Comparison of ENCODE assay signal across 16 cellular contexts in genomic region chr5:136108131-136108739, GRCh38. TPM values are rescaled to one million over a fixed set of nuclear protein-coding genes. Genes with fewer than 3 reads are reported as not detected.
A peak's percentile ranks its signal among the peaks of the same experiment; 100 is the strongest.
DNase-seq lines count a peak whose midpoint lies in the region; ATAC-seq and TF ChIP-seq lines count a peak whose summit lies in the region.
"Had no signal": no experiment of that assay in that cellular context is flagged by ENCODE, and none has a peak within 500 bp of the region (broad histone marks: within the 10 kb centered on the region; RNA-seq: fewer than 3 reads in every experiment).

No MANE protein-coding gene starts in this region.

- TF ChIP-seq CTCF in RWPE2 (IDR thresholded peaks at IDR 0.05; ENCODE audit: poor library complexity, severe bottlenecking) (no peak), omental fat pad (IDR thresholded peaks at IDR 0.05) (no peak)

- peaks cover 10% of the 10 kb centered on the region for H3K4me1 ChIP-seq in RWPE2 (ENCODE audit: insufficient read depth, poor library complexity, severe bottlenecking)

- H3K36me3 ChIP-seq in RWPE2 (ENCODE audit: low read depth): no peaks in the 10 kb centered on the region
- H3K36me3 ChIP-seq: brain microvascular endothelial cell had no signal

- no peak overlapping the region for H3K4me3 ChIP-seq in RWPE2 (ENCODE audit: severe bottlenecking)
- H3K4me3 ChIP-seq: K562 had no signal

- H3K9me3 ChIP-seq in RWPE2 (ENCODE audit: severe bottlenecking): no peaks in the 10 kb centered on the region

- DNase-seq in DMS 273 (lab: John Stamatoyannopoulos, UW; ENCODE audit: unreplicated experiment) (peak; percentile 47), DMS 273 treated with DMSO at 0.1 percent for 48 hours (lab: John Stamatoyannopoulos, UW) (no peak), RWPE2 (ENCODE audit: low spot score) (no peak), AG08396 (ENCODE audit: low spot score) (no peak), islet precursor cell (no peak), omental fat pad (ENCODE audit: low spot score) (no peak)
- DNase-seq: activated CD4-positive, alpha-beta T cell treated with anti-CD3 and anti-CD28 coated beads for 36 hours; brain microvascular endothelial cell; COR-L47; head of caudate nucleus; small intestine; SW 1271 had no signal

- no peaks in the 10 kb centered on the region for H3K27me3 ChIP-seq in RWPE2 (ENCODE audit: insufficient read depth, poor library complexity, severe bottlenecking)
- H3K27me3 ChIP-seq: brain microvascular endothelial cell had no signal

- no peak overlapping the region for H3K27ac ChIP-seq in RWPE2 (ENCODE audit: poor library complexity, severe bottlenecking)
- H3K27ac ChIP-seq: 22Rv1, brain microvascular endothelial cell had no signal

- ATAC-seq in HG02884 (IDR thresholded peaks at IDR 0.05; ENCODE audit: unreplicated experiment) (peak; percentile 58), RWPE2 (ENCODE audit: low read depth) (peak; percentile 72), GM21528 (IDR thresholded peaks at IDR 0.05; ENCODE audit: low FRiP score, unreplicated experiment) (no peak), omental fat pad (ENCODE audit: low FRiP score) (no peak)
- ATAC-seq: activated CD4-positive, alpha-beta T cell treated with anti-CD3 and anti-CD28 coated beads for 36 hours; K562 had no signal

RNA-seq across cellular contexts. Expression of gene SMAD5, which starts 24.4 kb away (rescaled TPM):
- 10 to 100 TPM; 36.9 to 64.9 (median 43.1) TPM for total RNA-seq in omental fat pad

Comparison
In these comparisons a context has a peak if more than half of its experiments do, and no peak if none do; other contexts are left out.
1. ATAC-seq: peak in HG02884 (single experiment) and RWPE2 (single experiment); none in GM21528 (single experiment) and omental fat pad (single experiment).